32 cellular contexts compared by ENCODE assay signal in the genomic region with DNA sequence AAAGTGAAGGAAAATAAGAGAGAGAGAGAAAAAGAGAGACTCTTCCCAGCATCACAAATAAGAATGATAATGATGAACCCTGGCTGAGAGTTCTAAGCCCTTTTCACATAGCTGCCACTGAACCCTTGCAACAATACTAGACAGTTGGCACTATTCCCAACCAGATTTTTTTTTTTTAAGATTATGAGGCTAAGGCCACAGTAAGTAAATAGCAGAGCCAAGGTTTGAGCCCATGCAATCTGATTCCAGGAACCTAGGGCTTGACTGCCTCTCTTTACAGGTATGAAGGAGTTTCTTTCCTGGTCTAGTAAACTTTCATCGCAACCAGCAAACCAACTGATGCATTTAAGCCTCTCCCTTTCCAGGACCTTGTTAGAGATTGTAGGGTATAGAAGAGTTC.
"Had no signal": no experiment of that assay in that cellular context is flagged by ENCODE, and none has a peak within 500 bp of the region (broad histone marks: within the 10 kb centered on the region; RNA-seq: fewer than 3 reads in every experiment).

No MANE protein-coding gene starts in this region.

- DNase-seq: activated CD4-positive, alpha-beta T cell treated with anti-CD3 and anti-CD28 coated beads for 36 hours; activated CD4-positive, CD25-positive, alpha-beta regulatory T cell; activated CD8-positive, alpha-beta memory T cell treated with anti-CD3 and anti-CD28 coated beads, Interleukin-2, amount 10 ng/mL, durations not matched to agents 7 days and 5 days; activated CD8-positive, alpha-beta T cell treated with anti-CD3 and anti-CD28 coated beads, Interleukin-2, amount 10 ng/mL, durations not matched to agents 7 days and 5 days; activated naive CD8-positive, alpha-beta T cell treated with anti-CD3 and anti-CD28 coated beads, Interleukin-2, amount 50 U/mL, for 24 hours; activated T-cell treated with anti-CD3 and anti-CD28 coated beads, Interleukin-2, amount 50 U/mL, for 48 hours; amygdala; central memory CD4-positive, alpha-beta T cell; endodermal cell; foreskin fibroblast; heart left ventricle; hypothalamus; immature natural killer cell; kidney; lower lobe of right lung; mesendoderm; retina; stimulated activated CD4-positive, alpha-beta T cell treated with anti-CD3 and anti-CD28 coated beads, Interleukin-12 subunit alpha, Interleukin-12 subunit beta, amount 100 ng/mL, for 4 hours; stimulated activated CD4-positive, alpha-beta T cell treated with anti-CD3 and anti-CD28 coated beads, Interleukin-4, amount 100 ng/mL, for 1 hour; stimulated activated naive CD8-positive, alpha-beta T cell treated with anti-CD3 and anti-CD28 coated beads, Interleukin-15, Interleukin-2, amounts not matched to agents 100 U/mL and 50 U/mL, for 24 hours; testis; transverse colon had no signal

- H3K36me3 Mint-ChIP-seq: activated CD8-positive, alpha-beta memory T cell treated with anti-CD3 and anti-CD28 coated beads, Interleukin-2, amount 10 ng/mL, durations not matched to agents 7 days and 5 days; activated naive CD4-positive, alpha-beta T cell treated with anti-CD3 and anti-CD28 coated beads, Interleukin-2, amount 50 U/mL, for 24 hours; immature natural killer cell; natural killer cell treated with Interleukin-12 subunit alpha and Interleukin-12 subunit beta and Interleukin-15 and Interleukin-18, amount 100 ng/mL, for 72 hours had no signal

- H3K27me3 ChIP-seq: breast epithelium, heart left ventricle, testis, transverse colon had no signal

- H3K4me3 ChIP-seq: breast epithelium, heart left ventricle, lower lobe of right lung, skin epidermis, testis, transverse colon had no signal

- ATAC-seq: activated CD4-positive, alpha-beta T cell treated with anti-CD3 and anti-CD28 coated beads for 36 hours; activated CD8-positive, alpha-beta memory T cell treated with anti-CD3 and anti-CD28 coated beads, Interleukin-2, amount 10 ng/mL, durations not matched to agents 7 days and 5 days; activated CD8-positive, alpha-beta T cell treated with anti-CD3 and anti-CD28 coated beads, Interleukin-2, amount 10 ng/mL, durations not matched to agents 7 days and 5 days; activated naive CD8-positive, alpha-beta T cell treated with anti-CD3 and anti-CD28 coated beads, Interleukin-2, amount 50 U/mL, for 24 hours; esophagus mucosa; heart left ventricle; left lobe of liver; lower lobe of right lung; natural killer cell treated with Interleukin-12 subunit alpha and Interleukin-12 subunit beta and Interleukin-15 and Interleukin-18, amount 100 ng/mL, for 72 hours; sciatic nerve; stimulated activated naive CD8-positive, alpha-beta T cell treated with anti-CD3 and anti-CD28 coated beads, Interleukin-15, Interleukin-2, amounts not matched to agents 100 U/mL and 50 U/mL, for 24 hours had no signal

- H3K27me3 Mint-ChIP-seq: activated CD4-positive, alpha-beta T cell treated with anti-CD3 and anti-CD28 coated beads for 36 hours; activated CD8-positive, alpha-beta memory T cell treated with anti-CD3 and anti-CD28 coated beads, Interleukin-2, amount 10 ng/mL, durations not matched to agents 7 days and 5 days; activated naive CD4-positive, alpha-beta T cell treated with anti-CD3 and anti-CD28 coated beads, Interleukin-2, amount 50 U/mL, for 24 hours; dendritic cell treated with granulocyte-macrophage colony-stimulating factor and Interleukin-4, amounts not matched to agents 40 ng/mL and 50 ng/mL, for 4 days; natural killer cell treated with Interleukin-12 subunit alpha and Interleukin-12 subunit beta and Interleukin-15 and Interleukin-18, amount 100 ng/mL, for 72 hours had no signal

- H3K9me3 Mint-ChIP-seq: activated naive CD4-positive, alpha-beta T cell treated with anti-CD3 and anti-CD28 coated beads, Interleukin-2, amount 50 U/mL, for 24 hours; activated T-helper 2 cell treated with anti-CD3 and anti-CD28 coated beads, Interferon-gamma antibody, Interleukin-2, Interleukin-4, amounts not matched to agents 10 μg/mL and 5 μg/mL and 100 μg/mL, durations not matched to agents 14 hours and 24 hours and 36 hours; dendritic cell treated with granulocyte-macrophage colony-stimulating factor and Interleukin-4, amounts not matched to agents 40 ng/mL and 50 ng/mL, for 4 days; endodermal cell had no signal

- H3K4me1 ChIP-seq: breast epithelium, heart left ventricle, lower lobe of right lung, testis, transverse colon had no signal

- H3K27ac Mint-ChIP-seq: activated CD4-positive, alpha-beta T cell treated with anti-CD3 and anti-CD28 coated beads for 36 hours; activated CD8-positive, alpha-beta memory T cell treated with anti-CD3 and anti-CD28 coated beads, Interleukin-2, amount 10 ng/mL, durations not matched to agents 7 days and 5 days; activated CD8-positive, alpha-beta T cell treated with anti-CD3 and anti-CD28 coated beads, Interleukin-2, amount 10 ng/mL, durations not matched to agents 7 days and 5 days; activated naive CD4-positive, alpha-beta T cell treated with anti-CD3 and anti-CD28 coated beads, Interleukin-2, amount 50 U/mL, for 24 hours; activated naive CD8-positive, alpha-beta T cell treated with anti-CD3 and anti-CD28 coated beads, Interleukin-2, amount 50 U/mL, for 24 hours; activated T-helper 2 cell treated with anti-CD3 and anti-CD28 coated beads, Interferon-gamma antibody, Interleukin-2, Interleukin-4, amounts not matched to agents 10 μg/mL and 5 μg/mL and 100 μg/mL, durations not matched to agents 14 hours and 24 hours and 36 hours; dendritic cell treated with granulocyte-macrophage colony-stimulating factor and Interleukin-4, amounts not matched to agents 40 ng/mL and 50 ng/mL, for 4 days; endodermal cell; immature natural killer cell; natural killer cell treated with Interleukin-12 subunit alpha and Interleukin-12 subunit beta and Interleukin-15 and Interleukin-18, amount 100 ng/mL, for 72 hours; progenitor cell of endocrine pancreas had no signal

- H3K4me3 Mint-ChIP-seq: activated CD4-positive, alpha-beta T cell treated with anti-CD3 and anti-CD28 coated beads for 36 hours; activated CD8-positive, alpha-beta memory T cell treated with anti-CD3 and anti-CD28 coated beads, Interleukin-2, amount 10 ng/mL, durations not matched to agents 7 days and 5 days; activated CD8-positive, alpha-beta T cell treated with anti-CD3 and anti-CD28 coated beads, Interleukin-2, amount 10 ng/mL, durations not matched to agents 7 days and 5 days; activated naive CD4-positive, alpha-beta T cell treated with anti-CD3 and anti-CD28 coated beads, Interleukin-2, amount 50 U/mL, for 24 hours; activated naive CD8-positive, alpha-beta T cell treated with anti-CD3 and anti-CD28 coated beads, Interleukin-2, amount 50 U/mL, for 24 hours; dendritic cell treated with granulocyte-macrophage colony-stimulating factor and Interleukin-4, amounts not matched to agents 40 ng/mL and 50 ng/mL, for 4 days; endodermal cell; immature natural killer cell; natural killer cell treated with Interleukin-12 subunit alpha and Interleukin-12 subunit beta and Interleukin-15 and Interleukin-18, amount 100 ng/mL, for 72 hours had no signal

- H3K9me3 ChIP-seq: breast epithelium, heart left ventricle, lower lobe of right lung, testis, transverse colon had no signal

- H3K27ac ChIP-seq: breast epithelium, heart left ventricle, lower lobe of right lung, skin epidermis, testis, transverse colon had no signal

- H3K36me3 ChIP-seq: breast epithelium, heart left ventricle, lower lobe of right lung, transverse colon had no signal

- H3K4me1 Mint-ChIP-seq: activated CD4-positive, alpha-beta T cell treated with anti-CD3 and anti-CD28 coated beads for 36 hours; activated CD8-positive, alpha-beta memory T cell treated with anti-CD3 and anti-CD28 coated beads, Interleukin-2, amount 10 ng/mL, durations not matched to agents 7 days and 5 days; activated naive CD4-positive, alpha-beta T cell treated with anti-CD3 and anti-CD28 coated beads, Interleukin-2, amount 50 U/mL, for 24 hours; activated naive CD8-positive, alpha-beta T cell treated with anti-CD3 and anti-CD28 coated beads, Interleukin-2, amount 50 U/mL, for 24 hours; immature natural killer cell had no signal
